20 cellular contexts compared by ENCODE assay signal in genomic region chr14:50603565-50603964, GRCh38. TPM values are rescaled to one million over a fixed set of nuclear protein-coding genes. Genes with fewer than 3 reads are reported as not detected.
DNase-seq lines count a peak whose midpoint lies in the region; ATAC-seq and TF ChIP-seq lines count a peak whose summit lies in the region.
"Had no signal": no experiment of that assay in that cellular context is flagged by ENCODE, and none has a peak within 500 bp of the region (broad histone marks: within the 10 kb centered on the region; RNA-seq: fewer than 3 reads in every experiment).

No MANE protein-coding gene starts in this region.

- no peak overlapping the region for H2AK5ac ChIP-seq in IMR-90 (ENCODE audit: low read depth, low read length)

- no peak overlapping the region for H3K14ac ChIP-seq in IMR-90 (replicated peaks; ENCODE audit: low read depth, low read length)

- no peak overlapping the region for H3K4me3 ChIP-seq in IMR-90 (ENCODE audit: insufficient read depth, low read depth, low read length)
- H3K4me3 ChIP-seq: GM23338, Peyer's patch had no signal

- POLR2A ChIA-PET in IMR-90 (lab: Charles Lee; ENCODE audit: unreplicated experiment), result no interaction called here

- no peak overlapping the region for H3K23ac ChIP-seq in IMR-90 (ENCODE audit: low read depth, low read length)

- no peak overlapping the region for H2BK20ac ChIP-seq in IMR-90 (ENCODE audit: low read depth, low read length)

- no peak overlapping the region for H2AK9ac ChIP-seq in IMR-90 (replicated peaks; ENCODE audit: low read depth, low read length, poor library complexity)

- in situ Hi-C loops in IMR-90 (cut with MboI; ENCODE audit: low sequenced_read_pairs), result no loop called here

- ATAC-seq in IMR-90 (ENCODE audit: low read depth) (no peak; the same call in 1 of the 2 replicates), GM18519 (IDR thresholded peaks at IDR 0.05; ENCODE audit: low FRiP score, unreplicated experiment) (no peak), HG02588 (IDR thresholded peaks at IDR 0.05; ENCODE audit: unreplicated experiment) (no peak)
- ATAC-seq: GM23338 had no signal

- no peak overlapping the region for H2BK15ac ChIP-seq in IMR-90 (ENCODE audit: low read depth, low read length)

- no peak for TF ChIP-seq CTCF in IMR-90 (conservative IDR thresholded peaks at IDR 0.05; ENCODE audit: low read depth, low read length)

- H3K9me1 ChIP-seq in IMR-90 (ENCODE audit: insufficient read depth, low read length), result no peaks in the 10 kb centered on the region; the same call in 1 of the 2 replicates

- dilution Hi-C loops in IMR-90 (cut with HindIII; ENCODE audit: low sequenced_read_pairs, unreplicated experiment), result no loop called here

- H2BK120ac ChIP-seq in IMR-90 (ENCODE audit: low read depth, low read length), result no peak overlapping the region

- no peak overlapping the region for H3K27ac ChIP-seq in IMR-90 (ENCODE audit: insufficient read depth, low read length)
- peak overlapping the region; percentile 2 for H3K27ac ChIP-seq in epithelial cell of prostate
- H3K27ac ChIP-seq: HL-60, Peyer's patch had no signal

- H4K8ac ChIP-seq in IMR-90 (ENCODE audit: low read depth in 2 of 2, low read length in 2 of 2), result no peak overlapping the region; a peak in 1 of 4 replicates

- no CpG with 5 or more reads among the region's 2 CpGs for WGBS in IMR-90 (ENCODE audit: extremely low coverage in 2 of 2, insufficient read length in 1 of 2), 2 experiments

- no TSS peak for BruUV-seq in IMR-90 (replicated peaks; lab: Mats Ljungman, UMichigan)

- H3K9ac ChIP-seq in IMR-90 (ENCODE audit: low read depth, low read length), result no peak overlapping the region; the same call in 1 of the 2 replicates

- H3K56ac ChIP-seq in IMR-90 (ENCODE audit: extremely low read depth, insufficient read depth, low read length), result no peak overlapping the region

- DNase-seq in IMR-90, result peak; percentile 43
- DNase-seq in amniotic epithelial cell (ENCODE audit: low read depth), result peak; percentile 26
- no peak for DNase-seq in epithelial cell of prostate (ENCODE audit: low read depth, low spot score)
- peak; percentile 20 for DNase-seq in non-pigmented ciliary epithelial cell (ENCODE audit: low read depth)
- no peak for DNase-seq in NCI-H2107 (lab: John Stamatoyannopoulos, UW)
- DNase-seq in NCI-H1694 treated with DMSO at 0.1 percent for 48 hours (lab: John Stamatoyannopoulos, UW), result no peak
- DNase-seq: C1 segment of cervical spinal cord, DND-41, GF-D8, KBM-7, MV-4-11, NCI-H1436, NCI-H2029 treated with DMSO at 0.1 percent for 48 hours, NCI-H510A, Peyer's patch, Right ventricle myocardium superior had no signal

- H3K4me1 ChIP-seq in IMR-90 (ENCODE audit: control insufficient read depth, insufficient read depth, low read length), result peaks cover 1% of the 10 kb centered on the region; the same call in 1 of the 2 replicates
- H3K4me1 ChIP-seq: Peyer's patch had no signal

- no peak for TF ChIP-seq POLR2A in IMR-90 (IDR thresholded peaks at IDR 0.05; ENCODE audit: low read depth, low read length)

- H4K91ac ChIP-seq in IMR-90 (ENCODE audit: insufficient read depth, low read depth, low read length), result no peak overlapping the region

- no peaks in the 10 kb centered on the region for H3K79me1 ChIP-seq in IMR-90 (ENCODE audit: low read depth in 1 of 2, low read length in 2 of 2)

- H2AFZ ChIP-seq in IMR-90 (replicated peaks; ENCODE audit: low read length, poor library complexity), result no peak overlapping the region
- H2AFZ ChIP-seq: GM23338 had no signal

- TF ChIP-seq RAD21 in IMR-90 (IDR thresholded peaks at IDR 0.05; ENCODE audit: low read length), result no peak

- no peak overlapping the region; the same call in 1 of the 2 replicates for H3K4me2 ChIP-seq in IMR-90 (ENCODE audit: low read depth, low read length)
- H3K4me2 ChIP-seq: GM23338 had no signal

- no peaks in the 10 kb centered on the region for H4K20me1 ChIP-seq in IMR-90 (ENCODE audit: insufficient read depth, low read length)

- H3K27me3 ChIP-seq in IMR-90 (ENCODE audit: control insufficient read depth, insufficient read depth, low read length), result no peaks in the 10 kb centered on the region
- H3K27me3 ChIP-seq: Peyer's patch had no signal

- no peak overlapping the region; the same call in 1 of the 2 replicates for H3K18ac ChIP-seq in IMR-90 (ENCODE audit: low read depth, low read length)

- H4K5ac ChIP-seq in IMR-90 (ENCODE audit: low read depth, low read length), result peak overlapping the region; percentile 17; the same call in 1 of the 2 replicates

- no peaks in the 10 kb centered on the region for H3K9me3 ChIP-seq in IMR-90 (ENCODE audit: control insufficient read depth, insufficient read depth, low read length)
- H3K9me3 ChIP-seq: Peyer's patch had no signal

- CTCF ChIA-PET in IMR-90 (lab: Yijun Ruan, JAX), result interaction anchor here (0.7 kb wide), 1 partner anchor 402 kb away, joined by 3 read pairs; no protein-coding TSS in a partner anchor

- H3K4ac ChIP-seq in IMR-90 (ENCODE audit: low read depth, low read length), result no peak overlapping the region

- no peak overlapping the region for H2BK5ac ChIP-seq in IMR-90 (ENCODE audit: low read depth, low read length, poor library complexity, severe bottlenecking)

- H3K36me3 ChIP-seq in IMR-90 (ENCODE audit: control insufficient read depth, insufficient read depth, low read length), result no peaks in the 10 kb centered on the region
- H3K36me3 ChIP-seq: Peyer's patch had no signal

- intact Hi-C loops in IMR-90 (cut with micrococcal nuclease), result no loop called here

TF ChIP-seq in IMR-90, 13 proteins besides CTCF, POLR2A, EP300 and RAD21:
- no peak for TF ChIP-seq MAZ (IDR thresholded peaks at IDR 0.05; ENCODE audit: borderline replicate concordance, low read depth, low read length)
- peak; percentile 67 for TF ChIP-seq NFE2L2 (IDR thresholded peaks at IDR 0.05; ENCODE audit: low read depth, low read length)
- TF ChIP-seq CHD1 (IDR thresholded peaks at IDR 0.05; ENCODE audit: low read depth, low read length), result no peak
- no peak for TF ChIP-seq BHLHE40 (IDR thresholded peaks at IDR 0.05; ENCODE audit: low read depth, low read length)
- TF ChIP-seq ELK1 (IDR thresholded peaks at IDR 0.05; ENCODE audit: borderline replicate concordance, low read depth, low read length), result no peak
- TF ChIP-seq RFX5 (IDR thresholded peaks at IDR 0.05; ENCODE audit: low read depth, low read length), result no peak

RNA-seq across cellular contexts. Expression of gene ATL1, which starts 43.6 kb away (rescaled TPM):
- total RNA-seq in IMR-90 (2012; rRNA removed), result 10.3 and 12.2 TPM in 2 replicates
- 5.3 and 6.0 TPM in 2 replicates for polyA plus RNA-seq in IMR-90 (2012; rRNA removed)
- polyA plus RNA-seq in IMR-90 (2012; cell fraction: cytosol; rRNA removed), result 1.5 and 3.6 TPM in 2 replicates
- polyA plus RNA-seq in IMR-90 (2012; cell fraction: nucleus; rRNA removed; ENCODE audit: low replicate concordance), result 2.4 and 3.9 TPM in 2 replicates

Comparison
In these comparisons a context has a peak if more than half of its experiments do, and no peak if none do; other contexts are left out.
1. DNase-seq: peak in IMR-90 (single experiment), amniotic epithelial cell (single experiment) and non-pigmented ciliary epithelial cell (single experiment); none in epithelial cell of prostate (single experiment), NCI-H2107 (single experiment) and NCI-H1694 treated with DMSO at 0.1 percent for 48 hours (single experiment).